ENCODE assay signal across 13 cellular contexts in the genomic region with DNA sequence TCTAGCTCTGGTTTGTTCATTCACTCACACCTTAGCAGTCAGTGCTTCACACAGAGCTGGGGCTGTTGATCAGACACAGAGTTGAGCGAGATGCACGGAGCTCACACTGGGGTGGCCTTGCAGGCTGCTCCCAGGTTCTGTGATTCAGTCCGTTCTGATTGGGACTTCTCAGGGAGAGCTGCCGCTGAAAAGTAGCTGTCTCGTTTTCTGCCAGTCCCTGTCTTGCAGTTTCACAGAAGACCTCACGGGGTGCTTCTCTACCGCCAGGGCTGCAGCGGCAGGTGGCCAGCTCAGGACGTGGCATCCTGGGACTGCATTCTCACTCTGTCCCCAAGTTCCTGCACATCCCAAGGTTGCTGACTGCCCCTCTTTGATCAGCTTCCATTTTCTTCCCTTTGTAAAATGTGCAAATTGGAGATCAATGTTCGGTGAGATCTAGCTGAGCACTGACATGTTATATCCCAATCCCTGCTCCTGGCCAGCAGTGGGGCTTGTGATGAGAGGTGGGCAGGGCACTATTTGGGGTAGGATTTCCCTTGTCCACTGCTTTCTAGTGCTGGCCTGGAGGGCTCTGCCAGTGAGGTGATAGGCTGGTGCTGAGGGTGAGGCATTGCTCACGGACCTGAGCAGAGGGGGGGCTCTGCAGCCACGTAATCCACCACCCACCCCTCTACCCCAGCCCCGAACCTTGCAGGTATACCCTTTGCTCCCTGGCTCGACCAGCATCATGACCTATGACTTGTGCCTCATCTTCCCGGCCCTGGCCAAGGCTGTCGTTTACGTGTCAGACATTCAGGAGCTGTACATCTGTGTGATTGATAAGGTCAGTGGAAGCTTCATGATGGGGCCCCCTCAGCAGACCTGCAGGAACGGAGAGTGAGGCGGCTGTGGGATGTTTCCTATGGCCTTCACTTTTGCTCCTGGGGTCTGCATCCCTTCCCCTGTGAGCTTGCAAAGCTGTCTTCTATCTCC. TPM values are rescaled to one million over a fixed set of nuclear protein-coding genes. Genes with fewer than 3 reads are reported as not detected.
DNase-seq lines count a peak whose midpoint lies in the region; ATAC-seq and TF ChIP-seq lines count a peak whose summit lies in the region.
"Had no signal": no experiment of that assay in that cellular context is flagged by ENCODE, and none has a peak within 500 bp of the region (broad histone marks: within the 10 kb centered on the region; RNA-seq: fewer than 3 reads in every experiment).

No MANE protein-coding gene starts in this region.

- H3K4me2 ChIP-seq in PC-9 = peak overlapping the region; percentile 47; the same call in 1 of the 2 replicates

- H3K4me3 Mint-ChIP-seq in activated CD8-positive, alpha-beta memory T cell treated with anti-CD3 and anti-CD28 coated beads, Interleukin-2, amount 10 ng/mL, durations not matched to agents 7 days and 5 days = no peak overlapping the region
- H3K4me3 Mint-ChIP-seq: memory B cell had no signal

- no peak overlapping the region for H3K27ac Mint-ChIP-seq in activated CD8-positive, alpha-beta memory T cell treated with anti-CD3 and anti-CD28 coated beads, Interleukin-2, amount 10 ng/mL, durations not matched to agents 7 days and 5 days
- H3K27ac Mint-ChIP-seq: memory B cell had no signal

- 58% methylated on average over 10 of the region's 19 CpGs for WGBS in esophagus muscularis mucosa
- 43 to 78% methylated on average over 1 to 19 of the region's 19 CpGs for WGBS in transverse colon (ENCODE audit: low coverage in 1 of 2), 2 donors
- WGBS in upper lobe of left lung, 2 donors = 58 to 59% methylated on average over 7 to 19 of the region's 19 CpGs

- H3K4me3 ChIP-seq in PC-9 (no peak overlapping the region), esophagus muscularis mucosa (no peak overlapping the region), transverse colon (no peak overlapping the region), upper lobe of left lung (no peak overlapping the region)
- H3K4me3 ChIP-seq: Peyer's patch had no signal

- no peaks in the 10 kb centered on the region for H3K36me3 Mint-ChIP-seq in activated CD8-positive, alpha-beta memory T cell treated with anti-CD3 and anti-CD28 coated beads, Interleukin-2, amount 10 ng/mL, durations not matched to agents 7 days and 5 days
- H3K36me3 Mint-ChIP-seq: memory B cell had no signal

- DNase-seq in activated CD8-positive, alpha-beta memory T cell treated with anti-CD3 and anti-CD28 coated beads, Interleukin-2, amount 10 ng/mL, durations not matched to agents 7 days and 5 days = peak; percentile 36
- no peak for DNase-seq in activated CD8-positive, alpha-beta memory T cell treated with anti-CD3 and anti-CD28 coated beads for 24 hours
- DNase-seq in PC-9 (peak in 1 of 2 experiments; percentile 40), esophagus muscularis mucosa (ENCODE audit: extremely low spot score) (peak; percentile 91), transverse colon (no peak), cerebellum (ENCODE audit: low spot score) (no peak), upper lobe of left lung (no peak), NCI-H2081 treated with DMSO at 0.1 percent for 48 hours (lab: John Stamatoyannopoulos, UW) (no peak)
- DNase-seq: C1 segment of cervical spinal cord; NCI-H1092; stimulated activated naive CD8-positive, alpha-beta T cell treated with anti-CD3 and anti-CD28 coated beads, Interleukin-15, Interleukin-2, amounts not matched to agents 100 U/mL and 50 U/mL, for 24 hours had no signal

- ATAC-seq in activated CD8-positive, alpha-beta memory T cell treated with anti-CD3 and anti-CD28 coated beads, Interleukin-2, amount 10 ng/mL, durations not matched to agents 7 days and 5 days = no peak
- no peak for ATAC-seq in upper lobe of left lung (ENCODE audit: low FRiP score in 2 of 2)
- ATAC-seq: stimulated activated naive CD8-positive, alpha-beta T cell treated with anti-CD3 and anti-CD28 coated beads, Interleukin-15, Interleukin-2, amounts not matched to agents 100 U/mL and 50 U/mL, for 24 hours had no signal

- H3K27ac ChIP-seq in PC-9 (no peak overlapping the region), esophagus muscularis mucosa (replicated peaks in 1 of 4) (no peak overlapping the region), transverse colon (no peak overlapping the region), upper lobe of left lung (no peak overlapping the region)
- H3K27ac ChIP-seq: Peyer's patch had no signal

- in situ Hi-C loops in transverse colon (cut with MboI; ENCODE audit: low pct_ligation_motif_present in 1 of 4, low pct_unique_long_range_greater_than_20kb in 1 of 4, low sequenced_read_pairs in 3 of 4) = no loop called here

- POLR2A ChIA-PET in PC-9 (lab: Charles Lee; ENCODE audit: unreplicated experiment) = interaction anchor here (0.6 to 0.7 kb wide), 2 partner anchors 95 to 301 kb away, joined by 3 to 4 read pairs; no protein-coding TSS in a partner anchor

- no peaks in the 10 kb centered on the region for H3F3A ChIP-seq in PC-9 (ENCODE audit: insufficient read depth, low read depth)

- no peak for TF ChIP-seq POLR2A in esophagus muscularis mucosa (IDR thresholded peaks at IDR 0.05; ENCODE audit: low read depth)
- no peak for TF ChIP-seq POLR2A in transverse colon (IDR thresholded peaks at IDR 0.05)
- TF ChIP-seq POLR2A in upper lobe of left lung (IDR thresholded peaks at IDR 0.05) = no peak

- CTCF ChIA-PET in activated CD8-positive, alpha-beta memory T cell treated with anti-CD3 and anti-CD28 coated beads, Interleukin-2, amount 10 ng/mL, durations not matched to agents 7 days and 5 days (lab: Charles Lee) = interaction anchor here (1.2 kb wide), 1 partner anchor 19 kb away, joined by 3 read pairs; no protein-coding TSS in a partner anchor
- CTCF ChIA-PET in PC-9 (lab: Charles Lee) = no interaction called here

- peaks cover 27% of the 10 kb centered on the region for H3K27me3 Mint-ChIP-seq in activated CD8-positive, alpha-beta memory T cell treated with anti-CD3 and anti-CD28 coated beads, Interleukin-2, amount 10 ng/mL, durations not matched to agents 7 days and 5 days

- H3K36me3 ChIP-seq in PC-9 (ENCODE audit: low read depth) = no peaks in the 10 kb centered on the region
- no peaks in the 10 kb centered on the region for H3K36me3 ChIP-seq in esophagus muscularis mucosa
- H3K36me3 ChIP-seq in transverse colon = no peaks in the 10 kb centered on the region
- H3K36me3 ChIP-seq in upper lobe of left lung = no peaks in the 10 kb centered on the region
- H3K36me3 ChIP-seq: Peyer's patch had no signal

- no TSS peak for BruUV-seq in PC-9 (replicated peaks; lab: Mats Ljungman, UMichigan)

- no peaks in the 10 kb centered on the region for H3K9me2 ChIP-seq in PC-9 (ENCODE audit: insufficient read depth)

- H3K79me2 ChIP-seq in PC-9 (ENCODE audit: low read depth) = no peaks in the 10 kb centered on the region

- intact Hi-C loops in PC-9 (cut with micrococcal nuclease; ENCODE audit: unreplicated experiment) = loop anchor here (5.0 kb wide), 1 partner anchor 138 kb away; the partner anchor contains the start of gene CHST13
- intact Hi-C loops in esophagus muscularis mucosa (cut with DNase I) = no loop called here
- intact Hi-C loops in transverse colon (cut with DNase I; ENCODE audit: low total_unique reads) = no loop called here

- no peaks in the 10 kb centered on the region for H3K4me1 Mint-ChIP-seq in activated CD8-positive, alpha-beta memory T cell treated with anti-CD3 and anti-CD28 coated beads, Interleukin-2, amount 10 ng/mL, durations not matched to agents 7 days and 5 days

- H3K9me3 ChIP-seq in PC-9 (ENCODE audit: insufficient read depth, low read depth) (no peaks in the 10 kb centered on the region), esophagus muscularis mucosa (no peaks in the 10 kb centered on the region), transverse colon (no peaks in the 10 kb centered on the region), upper lobe of left lung (no peaks in the 10 kb centered on the region)
- H3K9me3 ChIP-seq: Peyer's patch had no signal

- H3K4me1 ChIP-seq in PC-9 (replicated peaks; ENCODE audit: insufficient read depth) = no peaks in the 10 kb centered on the region
- H3K4me1 ChIP-seq in esophagus muscularis mucosa = peaks cover 0 to 4% (median 3%) of the 10 kb centered on the region in 4 donors
- H3K4me1 ChIP-seq in transverse colon = peaks cover 0 to 3% (median 0%) of the 10 kb centered on the region in 4 donors
- peaks cover 0 to 2% (median under 1%) of the 10 kb centered on the region in 4 donors for H3K4me1 ChIP-seq in upper lobe of left lung
- H3K4me1 ChIP-seq: Peyer's patch had no signal

- H3K9me3 Mint-ChIP-seq in activated CD8-positive, alpha-beta memory T cell treated with anti-CD3 and anti-CD28 coated beads, Interleukin-2, amount 10 ng/mL, durations not matched to agents 7 days and 5 days (ENCODE audit: low read depth) = no peaks in the 10 kb centered on the region

- TF ChIP-seq CTCF in PC-9 (conservative IDR thresholded peaks at IDR 0.05) (no peak; the same call in 1 of the 2 replicates), esophagus muscularis mucosa (IDR thresholded peaks at IDR 0.05) (peak in 1 of 3 experiments; percentile 25), transverse colon (IDR thresholded peaks at IDR 0.05) (peak in 3 of 5 experiments; percentile 17 to 31 (median 23)), upper lobe of left lung (IDR thresholded peaks at IDR 0.05) (no peak)

- TF ChIP-seq EP300 in esophagus muscularis mucosa (IDR thresholded peaks at IDR 0.05) (no peak), transverse colon (IDR thresholded peaks at IDR 0.05; ENCODE audit: low read depth) (no peak), upper lobe of left lung (IDR thresholded peaks at IDR 0.05) (no peak)

- H4K20me1 ChIP-seq in PC-9 (ENCODE audit: insufficient read depth) = no peaks in the 10 kb centered on the region

- H2AFZ ChIP-seq in PC-9 = no peak overlapping the region

- H3K27me3 ChIP-seq in PC-9 (ENCODE audit: insufficient read depth, low read depth) = peaks cover 50% of the 10 kb centered on the region
- peaks cover 0 to 65% (median 0%) of the 10 kb centered on the region in 4 donors for H3K27me3 ChIP-seq in esophagus muscularis mucosa
- H3K27me3 ChIP-seq in transverse colon = peaks cover 43% of the 10 kb centered on the region
- no peaks in the 10 kb centered on the region for H3K27me3 ChIP-seq in upper lobe of left lung
- H3K27me3 ChIP-seq: Peyer's patch had no signal

RNA-seq across cellular contexts. Expression of gene TXNRD3, which starts 5.3 kb away (rescaled TPM):
- 1 to 10 TPM in 1 of 2 experiments, under 1 TPM in 1; 0.50 to 1.6 TPM for total RNA-seq in activated CD8-positive, alpha-beta memory T cell treated with anti-CD3 and anti-CD28 coated beads, Interleukin-2, amount 10 ng/mL, durations not matched to agents 7 days and 5 days
- 22.5 and 27.8 TPM in 2 replicates for total RNA-seq in PC-9 (2021)
- 10 to 100 TPM; 12.8 to 23.7 (median 18.7) TPM for total RNA-seq in esophagus muscularis mucosa
- 1 to 10 TPM; 2.0 to 6.4 (median 3.5) TPM for total RNA-seq in transverse colon
- total RNA-seq in cerebellum = 13.2 TPM
- total RNA-seq in upper lobe of left lung = 10 to 100 TPM in 5 of 6 donors, 1 to 10 TPM in 1; 7.6 to 14.4 (median 12.4) TPM

RNA-seq across cellular contexts. Expression of gene CHCHD6, which starts 43.8 kb away (rescaled TPM):
- 1 to 10 TPM; 7.7 to 9.0 TPM for total RNA-seq in activated CD8-positive, alpha-beta memory T cell treated with anti-CD3 and anti-CD28 coated beads, Interleukin-2, amount 10 ng/mL, durations not matched to agents 7 days and 5 days
- total RNA-seq in PC-9 (2021) (47.7 and 48.2 TPM in 2 replicates), esophagus muscularis mucosa (10 to 100 TPM; 10.3 to 13.4 (median 12.1) TPM), transverse colon (10 to 100 TPM in 1 of 4 donors, 1 to 10 TPM in 3; 4.6 to 12.1 (median 5.3) TPM), cerebellum (20.8 TPM), upper lobe of left lung (10 to 100 TPM; 16.6 to 35.6 (median 21.8) TPM)

Comparison
In these comparisons a context has a peak if more than half of its experiments do, and no peak if none do; other contexts are left out.
1. DNase-seq: peak in activated CD8-positive, alpha-beta memory T cell treated with anti-CD3 and anti-CD28 coated beads, Interleukin-2, amount 10 ng/mL, durations not matched to agents 7 days and 5 days (single experiment) and esophagus muscularis mucosa (single experiment); none in activated CD8-positive, alpha-beta memory T cell treated with anti-CD3 and anti-CD28 coated beads for 24 hours (single experiment), transverse colon (single experiment), cerebellum (single experiment), upper lobe of left lung (0 of 2) and NCI-H2081 treated with DMSO at 0.1 percent for 48 hours (single experiment).
2. CTCF ChIP-seq: peak in transverse colon (3 of 5); none in PC-9 (single experiment) and upper lobe of left lung (0 of 6).